1 cellular context compared by ENCODE assay signal in the genomic region with DNA sequence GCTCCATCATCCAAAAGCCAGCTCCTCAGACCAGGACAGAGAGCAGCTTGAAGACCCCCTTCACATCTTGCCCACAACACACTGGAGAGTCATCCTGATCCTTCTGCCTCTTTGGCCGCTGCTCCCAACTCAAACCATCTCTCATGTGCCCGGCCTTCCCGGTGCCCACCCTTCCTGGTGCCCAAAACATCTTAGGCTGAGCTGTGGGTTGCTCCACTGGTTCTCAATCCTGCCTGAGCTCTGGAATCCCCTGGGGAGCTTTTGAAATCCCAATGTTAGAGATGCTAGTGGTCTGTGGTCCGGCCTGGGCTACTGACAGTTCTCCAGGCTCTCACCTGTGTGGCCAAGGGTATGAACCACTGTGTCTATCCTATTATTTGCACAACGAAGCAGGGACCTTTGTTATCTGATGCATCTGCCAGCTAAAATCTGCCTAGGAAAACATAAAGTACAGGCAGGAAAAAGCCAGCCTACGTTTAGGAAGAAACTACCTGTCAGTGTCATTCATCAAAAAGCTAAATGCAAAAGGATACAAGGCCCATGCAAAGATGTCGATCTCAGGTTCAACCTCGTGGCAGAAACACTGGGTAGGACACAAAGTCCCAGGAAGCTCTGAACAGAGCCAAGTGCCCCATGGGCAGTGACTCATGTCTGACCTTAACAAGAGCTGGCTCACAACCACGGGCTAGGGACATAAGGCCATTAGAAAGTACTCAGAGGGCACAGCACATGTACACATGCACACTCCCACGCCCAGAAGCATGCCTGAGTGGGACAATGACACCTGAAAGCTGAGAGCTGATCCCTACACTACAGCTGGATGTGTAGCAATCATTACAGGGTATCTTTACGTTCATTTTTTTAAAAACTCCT.
A peak's percentile ranks its signal among the peaks of the same experiment; 100 is the strongest.
TF ChIP-seq lines count a peak whose summit lies in the region.

No MANE protein-coding gene starts in this region.

TF ChIP-seq in liver, 16 proteins besides CTCF, POLR2A, EP300 and RAD21 (continued from another document):
- TF ChIP-seq SP1 (IDR thresholded peaks at IDR 0.05) (peak; percentile 100), EGR1 (IDR thresholded peaks at IDR 0.05; ENCODE audit: low read depth in 2 of 2) (peak; percentile 93 to 94), FOXA2 (IDR thresholded peaks at IDR 0.05) (peak; percentile 85), GABPA (IDR thresholded peaks at IDR 0.05 in 1 of 2, conservative IDR thresholded peaks at IDR 0.05 in 1 of 2) (peak; percentile 17 to 66), JUND (IDR thresholded peaks at IDR 0.05) (peak; percentile 100), RXRA (IDR thresholded peaks at IDR 0.05) (peak; percentile 99 to 100), HNF4G (IDR thresholded peaks at IDR 0.05) (peak; percentile 92), YY1 (IDR thresholded peaks at IDR 0.05) (peak; percentile 86), NR2F2 (IDR thresholded peaks at IDR 0.05) (peak; percentile 98)
- TF ChIP-seq, protein P1, sequence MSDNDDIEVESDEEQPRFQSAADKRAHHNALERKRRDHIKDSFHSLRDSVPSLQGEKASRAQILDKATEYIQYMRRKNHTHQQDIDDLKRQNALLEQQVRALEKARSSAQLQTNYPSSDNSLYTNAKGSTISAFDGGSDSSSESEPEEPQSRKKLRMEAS (IDR thresholded peaks at IDR 0.05), result peak; percentile 100
